Comparison of ENCODE assay signal across 11 cellular contexts in genomic region chr21:26881504-26882228, GRCh38. TPM values are rescaled to one million over a fixed set of nuclear protein-coding genes. Genes with fewer than 3 reads are reported as not detected.
A peak's percentile ranks its signal among the peaks of the same experiment; 100 is the strongest.
DNase-seq lines count a peak whose midpoint lies in the region; ATAC-seq and TF ChIP-seq lines count a peak whose summit lies in the region.
"Had no signal": no experiment of that assay in that cellular context is flagged by ENCODE, and none has a peak within 500 bp of the region (broad histone marks: within the 10 kb centered on the region; RNA-seq: fewer than 3 reads in every experiment).

No MANE protein-coding gene starts in this region.

- no peaks in the 10 kb centered on the region for H3K79me2 ChIP-seq in OCI-LY7 (ENCODE audit: insufficient read depth, low read depth, low read length)

- no peaks in the 10 kb centered on the region for H3K27me3 ChIP-seq in testis
- H3K27me3 ChIP-seq: breast epithelium had no signal

- intact Hi-C loops in OCI-LY7 (cut with micrococcal nuclease; ENCODE audit: unreplicated experiment) (no loop called here), testis (cut with DNase I; ENCODE audit: low total_unique reads) (no loop called here)

- H3K4me3 ChIP-seq in OCI-LY7 (ENCODE audit: low read depth, low read length, poor library complexity, severe bottlenecking) (no peak overlapping the region), fibroblast of the aortic adventitia (ENCODE audit: low read depth, low read length) (no peak overlapping the region), testis (no peak overlapping the region)
- H3K4me3 ChIP-seq: breast epithelium had no signal

- no peaks in the 10 kb centered on the region for H3K4me1 Mint-ChIP-seq in activated T-cell treated with anti-CD3 and anti-CD28 coated beads, Interleukin-2, amount 50 U/mL, for 72 hours (ENCODE audit: low read depth)
- H3K4me1 Mint-ChIP-seq: CD4-positive, CD25-positive, alpha-beta regulatory T cell had no signal

- POLR2A ChIA-PET in OCI-LY7 (lab: Charles Lee): interaction anchor here (1.0 to 1.2 kb wide), 2 partner anchors 22 to 575 kb away, joined by 3 to 4 read pairs; no protein-coding TSS in a partner anchor

- H4K20me1 ChIP-seq in OCI-LY7 (ENCODE audit: insufficient read depth, low read length): no peaks in the 10 kb centered on the region

- BruUV-seq in OCI-LY7 (replicated peaks; lab: Mats Ljungman, UMichigan): no TSS peak

- no peaks in the 10 kb centered on the region for H3K9me2 ChIP-seq in OCI-LY7 (ENCODE audit: insufficient read depth, low read length)

- no peak overlapping the region for H3K4me3 Mint-ChIP-seq in activated T-cell treated with anti-CD3 and anti-CD28 coated beads, Interleukin-2, amount 50 U/mL, for 72 hours
- H3K4me3 Mint-ChIP-seq: CD4-positive, CD25-positive, alpha-beta regulatory T cell had no signal

- peaks cover 14% of the 10 kb centered on the region for H3K27me3 Mint-ChIP-seq in activated T-cell treated with anti-CD3 and anti-CD28 coated beads, Interleukin-2, amount 50 U/mL, for 72 hours (ENCODE audit: low read depth)
- H3K27me3 Mint-ChIP-seq: CD4-positive, CD25-positive, alpha-beta regulatory T cell had no signal

- DNase-seq in SIG-M5 treated with dmso at 0.1 percent for 504 hours (lab: John Stamatoyannopoulos, UW; ENCODE audit: unreplicated experiment) (peak; percentile 37), SIG-M5 (lab: John Stamatoyannopoulos, UW) (no peak), OCI-LY7 (ENCODE audit: low spot score) (peak; percentile 1), fibroblast of the aortic adventitia (ENCODE audit: low read depth) (peak; percentile 65), testis (no peak), HPDE6-E6E7 (ENCODE audit: extremely low spot score) (no peak)
- DNase-seq in activated T-cell treated with anti-CD3 and anti-CD28 coated beads, Interleukin-2, amount 50 U/mL, for 72 hours: no peak
- DNase-seq: CD4-positive, CD25-positive, alpha-beta regulatory T cell had no signal

- no peaks in the 10 kb centered on the region for H3K9me3 Mint-ChIP-seq in activated T-cell treated with anti-CD3 and anti-CD28 coated beads, Interleukin-2, amount 50 U/mL, for 72 hours

- H3K36me3 ChIP-seq in OCI-LY7 (ENCODE audit: insufficient read depth, low read length) (no peaks in the 10 kb centered on the region), testis (ENCODE audit: low read depth, missing control alignments) (no peaks in the 10 kb centered on the region)
- H3K36me3 ChIP-seq: breast epithelium had no signal

- H3K27ac Mint-ChIP-seq in activated T-cell treated with anti-CD3 and anti-CD28 coated beads, Interleukin-2, amount 50 U/mL, for 72 hours: no peak overlapping the region
- H3K27ac Mint-ChIP-seq: CD4-positive, CD25-positive, alpha-beta regulatory T cell had no signal

- no peaks in the 10 kb centered on the region for H3K36me3 Mint-ChIP-seq in activated T-cell treated with anti-CD3 and anti-CD28 coated beads, Interleukin-2, amount 50 U/mL, for 72 hours (ENCODE audit: insufficient read depth in 2 of 2)
- H3K36me3 Mint-ChIP-seq: CD4-positive, CD25-positive, alpha-beta regulatory T cell had no signal

- no peak for ATAC-seq in HG03159 (IDR thresholded peaks at IDR 0.05; ENCODE audit: unreplicated experiment)
- ATAC-seq in activated T-cell treated with anti-CD3 and anti-CD28 coated beads, Interleukin-2, amount 50 U/mL, for 72 hours (replicated peaks in 1 of 2): no peak
- ATAC-seq: HCT116 had no signal

- CTCF ChIA-PET in OCI-LY7 (lab: Charles Lee; ENCODE audit: unreplicated experiment): no interaction called here

- WGBS in testis, 2 donors: 44 to 52% methylated on average over 4 of the region's 4 CpGs

- H3K4me1 ChIP-seq in OCI-LY7 (ENCODE audit: insufficient read depth, low read length, poor library complexity, severe bottlenecking): no peaks in the 10 kb centered on the region
- H3K4me1 ChIP-seq in testis: no peaks in the 10 kb centered on the region
- H3K4me1 ChIP-seq: breast epithelium had no signal

- no peaks in the 10 kb centered on the region for H3K9me3 ChIP-seq in OCI-LY7 (ENCODE audit: low read length)
- no peaks in the 10 kb centered on the region for H3K9me3 ChIP-seq in testis
- H3K9me3 ChIP-seq: breast epithelium had no signal

- no peak overlapping the region for H3K4me2 ChIP-seq in OCI-LY7 (ENCODE audit: low read length)

- H2AFZ ChIP-seq in OCI-LY7 (ENCODE audit: low read length): no peak overlapping the region

- TF ChIP-seq CTCF in OCI-LY7 (conservative IDR thresholded peaks at IDR 0.05; ENCODE audit: low read length) (peak; percentile 66), fibroblast of the aortic adventitia (IDR thresholded peaks at IDR 0.05; ENCODE audit: insufficient read depth, low read length) (peak; percentile 32), testis (IDR thresholded peaks at IDR 0.05) (peak in 2 of 3 experiments; percentile 10 to 34)

- no peak for TF ChIP-seq POLR2A in testis (IDR thresholded peaks at IDR 0.05)

- no peak overlapping the region for H3K27ac ChIP-seq in OCI-LY7 (ENCODE audit: low read depth, low read length, poor library complexity, severe bottlenecking)
- no peak overlapping the region for H3K27ac ChIP-seq in testis
- H3K27ac ChIP-seq: breast epithelium had no signal

RNA-seq across cellular contexts. Expression of gene ADAMTS1, which starts 36.5 kb away (rescaled TPM):
- total RNA-seq in OCI-LY7 (2014; rRNA removed; shearing (Covaris generic)): not detected in 2 replicates
- total RNA-seq in OCI-LY7 (2022) (not detected in 2 replicates), fibroblast of the aortic adventitia (ENCODE audit: low replicate concordance) (284 and 390 TPM in 2 replicates), testis (10 to 100 TPM; 31.3 to 33.7 TPM)
- polyA plus RNA-seq in testis (ENCODE audit: insufficient read depth, low read depth, low replicate concordance): 15.9 TPM
- total RNA-seq in activated T-cell treated with anti-CD3 and anti-CD28 coated beads, Interleukin-2, amount 50 U/mL, for 72 hours: under 1 TPM in 1 of 2 donors, not detected in 1; 0.31 TPM

Comparison
In these comparisons a context has a peak if more than half of its experiments do, and no peak if none do; other contexts are left out.
1. DNase-seq: peak in SIG-M5 treated with dmso at 0.1 percent for 504 hours (single experiment), OCI-LY7 (single experiment) and fibroblast of the aortic adventitia (single experiment); none in SIG-M5 (single experiment), testis (single experiment), HPDE6-E6E7 (single experiment) and activated T-cell treated with anti-CD3 and anti-CD28 coated beads, Interleukin-2, amount 50 U/mL, for 72 hours (0 of 2).
2. RNA of gene ADAMTS1, which starts 36.5 kb away (total RNA-seq): 284 to 390 TPM in fibroblast of the aortic adventitia and 31.3 to 33.7 TPM in testis; 0.31 TPM in activated T-cell treated with anti-CD3 and anti-CD28 coated beads, Interleukin-2, amount 50 U/mL, for 72 hours and not detected in OCI-LY7; every median in the first group is over 10 times any median in the second.
3. Peak in every context shown above with its lines, with median percentiles within 50 percentile points of each other: CTCF ChIP-seq.